Comparison of ENCODE assay signal across 1 cellular context in the genomic region with DNA sequence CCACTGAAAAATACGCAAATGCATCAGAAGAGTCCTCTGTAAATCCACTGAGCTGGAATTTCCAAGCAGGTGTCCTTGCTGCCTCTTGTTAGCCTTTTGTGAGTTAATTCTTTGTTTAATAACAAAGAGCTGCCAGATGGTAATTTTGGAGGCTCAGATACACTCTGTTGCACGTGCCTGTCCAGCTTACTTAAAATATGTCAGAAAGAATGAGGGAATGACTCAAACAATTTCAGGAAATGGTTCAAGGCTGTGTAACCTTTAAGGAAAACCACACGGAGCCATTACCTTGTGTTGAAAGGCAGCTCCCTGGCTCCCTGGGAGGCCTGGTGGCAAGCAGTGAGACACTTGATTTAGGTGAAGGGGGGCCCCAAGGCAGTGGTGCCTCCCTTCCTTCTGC.
TF ChIP-seq lines count a peak whose summit lies in the region.

No MANE protein-coding gene starts in this region.

TF ChIP-seq in GM23338, 12 proteins besides CTCF, POLR2A, EP300 and RAD21 (continued from another document):
- TF ChIP-seq, protein P1, sequence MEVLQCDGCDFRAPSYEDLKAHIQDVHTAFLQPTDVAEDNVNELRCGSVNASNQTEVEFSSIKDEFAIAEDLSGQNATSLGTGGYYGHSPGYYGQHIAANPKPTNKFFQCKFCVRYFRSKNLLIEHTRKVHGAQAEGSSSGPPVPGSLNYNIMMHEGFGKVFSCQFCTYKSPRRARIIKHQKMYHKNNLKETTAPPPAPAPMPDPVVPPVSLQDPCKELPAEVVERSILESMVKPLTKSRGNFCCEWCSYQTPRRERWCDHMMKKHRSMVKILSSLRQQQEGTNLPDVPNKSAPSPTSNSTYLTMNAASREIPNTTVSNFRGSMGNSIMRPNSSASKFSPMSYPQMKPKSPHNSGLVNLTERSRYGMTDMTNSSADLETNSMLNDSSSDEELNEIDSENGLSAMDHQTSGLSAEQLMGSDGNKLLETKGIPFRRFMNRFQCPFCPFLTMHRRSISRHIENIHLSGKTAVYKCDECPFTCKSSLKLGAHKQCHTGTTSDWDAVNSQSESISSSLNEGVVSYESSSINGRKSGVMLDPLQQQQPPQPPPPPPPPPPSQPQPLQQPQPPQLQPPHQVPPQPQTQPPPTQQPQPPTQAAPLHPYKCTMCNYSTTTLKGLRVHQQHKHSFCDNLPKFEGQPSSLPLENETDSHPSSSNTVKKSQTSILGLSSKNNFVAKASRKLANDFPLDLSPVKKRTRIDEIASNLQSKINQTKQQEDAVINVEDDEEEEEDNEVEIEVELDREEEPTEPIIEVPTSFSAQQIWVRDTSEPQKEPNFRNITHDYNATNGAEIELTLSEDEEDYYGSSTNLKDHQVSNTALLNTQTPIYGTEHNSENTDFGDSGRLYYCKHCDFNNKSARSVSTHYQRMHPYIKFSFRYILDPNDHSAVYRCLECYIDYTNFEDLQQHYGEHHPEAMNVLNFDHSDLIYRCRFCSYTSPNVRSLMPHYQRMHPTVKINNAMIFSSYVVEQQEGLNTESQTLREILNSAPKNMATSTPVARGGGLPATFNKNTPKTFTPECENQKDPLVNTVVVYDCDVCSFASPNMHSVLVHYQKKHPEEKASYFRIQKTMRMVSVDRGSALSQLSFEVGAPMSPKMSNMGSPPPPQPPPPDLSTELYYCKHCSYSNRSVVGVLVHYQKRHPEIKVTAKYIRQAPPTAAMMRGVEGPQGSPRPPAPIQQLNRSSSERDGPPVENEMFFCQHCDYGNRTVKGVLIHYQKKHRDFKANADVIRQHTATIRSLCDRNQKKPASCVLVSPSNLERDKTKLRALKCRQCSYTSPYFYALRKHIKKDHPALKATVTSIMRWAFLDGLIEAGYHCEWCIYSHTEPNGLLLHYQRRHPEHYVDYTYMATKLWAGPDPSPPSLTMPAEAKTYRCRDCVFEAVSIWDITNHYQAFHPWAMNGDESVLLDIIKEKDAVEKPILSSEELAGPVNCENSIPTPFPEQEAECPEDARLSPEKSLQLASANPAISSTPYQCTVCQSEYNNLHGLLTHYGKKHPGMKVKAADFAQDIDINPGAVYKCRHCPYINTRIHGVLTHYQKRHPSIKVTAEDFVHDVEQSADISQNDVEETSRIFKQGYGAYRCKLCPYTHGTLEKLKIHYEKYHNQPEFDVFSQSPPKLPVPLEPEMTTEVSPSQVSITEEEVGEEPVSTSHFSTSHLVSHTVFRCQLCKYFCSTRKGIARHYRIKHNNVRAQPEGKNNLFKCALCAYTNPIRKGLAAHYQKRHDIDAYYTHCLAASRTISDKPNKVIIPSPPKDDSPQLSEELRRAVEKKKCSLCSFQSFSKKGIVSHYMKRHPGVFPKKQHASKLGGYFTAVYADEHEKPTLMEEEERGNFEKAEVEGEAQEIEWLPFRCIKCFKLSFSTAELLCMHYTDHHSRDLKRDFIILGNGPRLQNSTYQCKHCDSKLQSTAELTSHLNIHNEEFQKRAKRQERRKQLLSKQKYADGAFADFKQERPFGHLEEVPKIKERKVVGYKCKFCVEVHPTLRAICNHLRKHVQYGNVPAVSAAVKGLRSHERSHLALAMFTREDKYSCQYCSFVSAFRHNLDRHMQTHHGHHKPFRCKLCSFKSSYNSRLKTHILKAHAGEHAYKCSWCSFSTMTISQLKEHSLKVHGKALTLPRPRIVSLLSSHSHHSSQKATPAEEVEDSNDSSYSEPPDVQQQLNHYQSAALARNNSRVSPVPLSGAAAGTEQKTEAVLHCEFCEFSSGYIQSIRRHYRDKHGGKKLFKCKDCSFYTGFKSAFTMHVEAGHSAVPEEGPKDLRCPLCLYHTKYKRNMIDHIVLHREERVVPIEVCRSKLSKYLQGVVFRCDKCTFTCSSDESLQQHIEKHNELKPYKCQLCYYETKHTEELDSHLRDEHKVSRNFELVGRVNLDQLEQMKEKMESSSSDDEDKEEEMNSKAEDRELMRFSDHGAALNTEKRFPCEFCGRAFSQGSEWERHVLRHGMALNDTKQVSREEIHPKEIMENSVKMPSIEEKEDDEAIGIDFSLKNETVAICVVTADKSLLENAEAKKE (CRISPR knock-in tag; IDR thresholded peaks at IDR 0.05): no peak
- no peak for TF ChIP-seq CREB1 (CRISPR knock-in tag; IDR thresholded peaks at IDR 0.05; ENCODE audit: low read depth)
- no peak for TF ChIP-seq EZH2 (IDR thresholded peaks at IDR 0.05; ENCODE audit: low read depth, unreplicated experiment)
- TF ChIP-seq POLR2AphosphoS5 (IDR thresholded peaks at IDR 0.05; ENCODE audit: low read depth): no peak
